Comparison of ENCODE assay signal across 2 cellular contexts in genomic region chr6:158766621-158767435, GRCh38.
TF ChIP-seq lines count a peak whose summit lies in the region.

No MANE protein-coding gene starts in this region.

TF ChIP-seq in HEK293, 187 proteins besides CTCF, POLR2A, EP300 and RAD21:
- 0 out of 2 replicates have a peak, but pooled peaks have one; percentile 21 for TF ChIP-seq ATF2 (tag by site-specific recombination; IDR thresholded peaks at IDR 0.05; ENCODE audit: low read depth)
- no peak for TF ChIP-seq ELK4 (IDR thresholded peaks at IDR 0.05; ENCODE audit: borderline replicate concordance, low read depth, low read length)
- 0 out of 2 replicates have a peak, but pooled peaks have one; percentile 11 for TF ChIP-seq ZNF629 (tag by site-specific recombination; IDR thresholded peaks at IDR 0.05)
TF ChIP-seq in HEK293: peak in this region for 2.

TF ChIP-seq in K562, 482 proteins besides CTCF, POLR2A, EP300 and RAD21:
- TF ChIP-seq ZBTB7A (IDR thresholded peaks at IDR 0.05; ENCODE audit: borderline replicate concordance, control insufficient read depth, low read depth, low read length) (no peak), PRDM10 (IDR thresholded peaks at IDR 0.05; ENCODE audit: partially characterized antibody) (no peak), RBM39 (optimal IDR thresholded peaks at IDR 0.05; ENCODE audit: low read depth, low read length) (no peak), FOXM1 (IDR thresholded peaks at IDR 0.05; ENCODE audit: low read depth) (no peak), FOXM1 (CRISPR knock-in tag; IDR thresholded peaks at IDR 0.05; ENCODE audit: low read depth) (no peak), ATF3 (IDR thresholded peaks at IDR 0.05) (peak; percentile 31; the same call in 1 of the 2 replicates), ATF3 (CRISPR knock-in tag; conservative IDR thresholded peaks at IDR 0.05) (no peak), RBM22 (IDR thresholded peaks at IDR 0.05; ENCODE audit: low read depth, low read length, poor library complexity, severe bottlenecking) (peak; percentile 50)
TF ChIP-seq in K562: peak in this region for 2.
